1 cellular context compared by ENCODE assay signal in genomic region chrX:114344756-114345155, GRCh38.
TF ChIP-seq lines count a peak whose summit lies in the region.

No MANE protein-coding gene starts in this region.

TF ChIP-seq in H1, 55 proteins besides CTCF, POLR2A, EP300 and RAD21 (continued from another document):
- TF ChIP-seq CHD7 (IDR thresholded peaks at IDR 0.05; ENCODE audit: insufficient replicate concordance, low read length) (no peak), CHD1 (IDR thresholded peaks at IDR 0.05; ENCODE audit: low read depth, low read length) (no peak)
